ENCODE assay signal across 32 cellular contexts in genomic region chr15:70358871-70359647, GRCh38.
DNase-seq lines count a peak whose midpoint lies in the region; ATAC-seq and TF ChIP-seq lines count a peak whose summit lies in the region.
"Had no signal": no experiment of that assay in that cellular context is flagged by ENCODE, and none has a peak within 500 bp of the region (broad histone marks: within the 10 kb centered on the region; RNA-seq: fewer than 3 reads in every experiment).

No MANE protein-coding gene starts in this region.

- no peak for ATAC-seq in heart right ventricle
- no peak for ATAC-seq in aorta (ENCODE audit: low FRiP score)
- ATAC-seq: effector memory CD8-positive, alpha-beta T cell; PC-3; T-helper 17 cell had no signal

- H2BK15ac ChIP-seq in mesenchymal stem cell (ENCODE audit: low read depth, poor library complexity, severe bottlenecking) = peak overlapping the region; percentile 8

- no peak overlapping the region for H4K8ac ChIP-seq in mesenchymal stem cell (ENCODE audit: low read length)

- intact Hi-C loops in cardiac septum (cut with DNase I) = loop anchor here (10.0 kb wide), 1 partner anchor 784 kb away; no protein-coding TSS in a partner anchor
- intact Hi-C loops in heart right ventricle (cut with DNase I) = loop anchor here in 1 of 10 donors (10.0 kb wide), 1 partner anchor 624 kb away; no protein-coding TSS in a partner anchor
- intact Hi-C loops in aorta (cut with DNase I) = no loop called here

- no peak overlapping the region for H3K4me2 ChIP-seq in mesenchymal stem cell (ENCODE audit: low read length, poor library complexity, severe bottlenecking)
- H3K4me2 ChIP-seq: SK-N-SH had no signal

- H3K4ac ChIP-seq in mesenchymal stem cell (ENCODE audit: low read depth in 1 of 2, low read length in 2 of 2) = no peak overlapping the region

- H2AFZ ChIP-seq in mesenchymal stem cell (ENCODE audit: low read depth, low read length) = no peak overlapping the region

- no peak overlapping the region for H3K4me3 ChIP-seq in heart right ventricle
- H3K4me3 ChIP-seq in mesenchymal stem cell (ENCODE audit: insufficient read depth in 1 of 2, low read depth in 1 of 2, low read length in 2 of 2) = no peak overlapping the region
- H3K4me3 ChIP-seq in aorta (ENCODE audit: low read length in 2 of 2) = no peak overlapping the region
- H3K4me3 ChIP-seq: ascending aorta; BLaER1 treated with 17β-estradiol and CSF1 and Interleukin-3, amounts not matched to agents 10 nM and 100 nM; upper lobe of left lung had no signal

- H3K23ac ChIP-seq in mesenchymal stem cell (ENCODE audit: low read length in 2 of 2) = peak overlapping the region in 1 of 2 experiments; percentile 23

- no peak for TF ChIP-seq CTCF in heart right ventricle (IDR thresholded peaks at IDR 0.05)

- no peak overlapping the region for H2BK5ac ChIP-seq in mesenchymal stem cell (ENCODE audit: low read depth, low read length, poor library complexity, severe bottlenecking)

- 96 to 97% methylated on average over 14 of the region's 14 CpGs for WGBS in heart right ventricle, 2 donors
- 90% methylated on average over 14 of the region's 14 CpGs for WGBS in mesenchymal stem cell
- 97% methylated on average over 14 of the region's 14 CpGs for WGBS in aorta, 2 donors

- no peak overlapping the region for H3K9ac ChIP-seq in mesenchymal stem cell (ENCODE audit: low read length)
- H3K9ac ChIP-seq: BLaER1 treated with 17β-estradiol and CSF1 and Interleukin-3, amounts not matched to agents 10 nM and 100 nM; SK-N-SH had no signal

- no peak overlapping the region for H2BK12ac ChIP-seq in mesenchymal stem cell (ENCODE audit: low read length in 2 of 2)

- H3K27ac ChIP-seq in heart right ventricle = no peak overlapping the region
- H3K27ac ChIP-seq in mesenchymal stem cell (ENCODE audit: low read length, poor library complexity, severe bottlenecking) = no peak overlapping the region
- H3K27ac ChIP-seq in aorta (ENCODE audit: low read depth in 1 of 2, low read length in 2 of 2) = no peak overlapping the region
- H3K27ac ChIP-seq: 22Rv1, ascending aorta, upper lobe of left lung had no signal

- H3K27me3 ChIP-seq in heart right ventricle (peaks cover 0 to 48% (median 16%) of the 10 kb centered on the region in 7 donors), mesenchymal stem cell (ENCODE audit: control insufficient read depth in 1 of 2, insufficient read depth in 1 of 2, low read length in 2 of 2) (peaks cover 40 to 45% of the 10 kb centered on the region in 2 experiments), aorta (ENCODE audit: control insufficient read depth in 1 of 2, insufficient read depth in 2 of 2, low read length in 1 of 2) (no peaks in the 10 kb centered on the region)
- H3K27me3 ChIP-seq: ascending aorta; BLaER1 treated with 17β-estradiol and CSF1 and Interleukin-3, amounts not matched to agents 10 nM and 100 nM; upper lobe of left lung had no signal

- H3K18ac ChIP-seq in mesenchymal stem cell (ENCODE audit: low read depth in 1 of 2, low read length in 2 of 2) = no peak overlapping the region

- no peak overlapping the region for H4K91ac ChIP-seq in mesenchymal stem cell (ENCODE audit: low read length)

- H3K14ac ChIP-seq in mesenchymal stem cell (ENCODE audit: low read length in 2 of 2) = no peak overlapping the region

- no peaks in the 10 kb centered on the region for H3K79me1 ChIP-seq in mesenchymal stem cell (replicated peaks; ENCODE audit: low read length, poor library complexity, severe bottlenecking)

- H3K9me3 ChIP-seq in heart right ventricle (no peaks in the 10 kb centered on the region), mesenchymal stem cell (ENCODE audit: control insufficient read depth, low read length) (no peaks in the 10 kb centered on the region), aorta (ENCODE audit: control insufficient read depth, low read length) (no peaks in the 10 kb centered on the region)
- H3K9me3 ChIP-seq: ascending aorta; BLaER1 treated with 17β-estradiol and CSF1 and Interleukin-3, amounts not matched to agents 10 nM and 100 nM; Caco-2; SK-N-SH; upper lobe of left lung had no signal

- H3K36me3 ChIP-seq in heart right ventricle (no peaks in the 10 kb centered on the region), mesenchymal stem cell (ENCODE audit: control insufficient read depth in 1 of 2, insufficient read depth in 2 of 2, low read depth in 1 of 2, low read length in 2 of 2) (no peaks in the 10 kb centered on the region), aorta (ENCODE audit: control insufficient read depth in 1 of 2, insufficient read depth in 2 of 2, low read length in 1 of 2) (no peaks in the 10 kb centered on the region)
- H3K36me3 ChIP-seq: ascending aorta; BLaER1 treated with 17β-estradiol and CSF1 and Interleukin-3, amounts not matched to agents 10 nM and 100 nM; upper lobe of left lung had no signal

- H2AK5ac ChIP-seq in mesenchymal stem cell (ENCODE audit: low read length, severe bottlenecking) = no peak overlapping the region

- no peaks in the 10 kb centered on the region for H3K4me1 ChIP-seq in heart right ventricle
- peaks cover 3% of the 10 kb centered on the region for H3K4me1 ChIP-seq in mesenchymal stem cell (ENCODE audit: control insufficient read depth, insufficient read depth, low read depth, low read length)
- no peaks in the 10 kb centered on the region for H3K4me1 ChIP-seq in aorta (ENCODE audit: control insufficient read depth in 1 of 2, insufficient read depth in 2 of 2, low read length in 2 of 2)
- H3K4me1 ChIP-seq: ascending aorta, upper lobe of left lung had no signal

- DNase-seq in NCI-H1092 treated with DMSO at 0.1 percent for 48 hours (lab: John Stamatoyannopoulos, UW) (peak; percentile 10), NCI-H1092 (lab: John Stamatoyannopoulos, UW) (no peak), cardiac septum (ENCODE audit: low spot score) (peak; percentile 51), heart right ventricle (no peak), mesenchymal stem cell (no peak), aorta (peak; percentile 21 to 51), globus pallidus (ENCODE audit: low spot score) (no peak), SW 1271 (lab: John Stamatoyannopoulos, UW) (no peak)
- DNase-seq: activated CD4-positive, alpha-beta T cell treated with anti-CD3 and anti-CD28 coated beads, Interleukin-2, amount 50 U/mL, for 48 hours; activated CD4-positive, CD25-positive, alpha-beta regulatory T cell treated with anti-CD3 and anti-CD28 coated beads, Interleukin-2, amount 50 U/mL, for 72 hours; activated CD8-positive, alpha-beta memory T cell treated with anti-CD3 and anti-CD28 coated beads, Interleukin-2, amount 50 U/mL, for 4 hours; activated naive CD8-positive, alpha-beta T cell treated with anti-CD3 and anti-CD28 coated beads, Interleukin-2, amount 10 ng/mL, durations not matched to agents 7 days and 5 days; Caco-2; cortex of kidney; DMS53; effector memory CD8-positive, alpha-beta T cell; erythroblast; H9; midbrain; naive B cell; NCI-H2029 treated with DMSO at 0.1 percent for 48 hours; NCI-H510A; occipital lobe; PC-3; SK-N-SH; stimulated activated CD4-positive, alpha-beta T cell treated with anti-CD3 and anti-CD28 coated beads, Interleukin-15, amount 100 ng/mL, for 24 hours; stimulated activated naive CD4-positive, alpha-beta T cell; T-helper 17 cell; upper lobe of left lung had no signal

- H2BK120ac ChIP-seq in mesenchymal stem cell (ENCODE audit: low read depth, low read length) = no peak overlapping the region

Comparison
In these comparisons a context has a peak if more than half of its experiments do, and no peak if none do; other contexts are left out.
1. DNase-seq: peak in NCI-H1092 treated with DMSO at 0.1 percent for 48 hours (single experiment), cardiac septum (single experiment) and aorta (2 of 2); none in NCI-H1092 (single experiment), heart right ventricle (0 of 2), mesenchymal stem cell (single experiment), globus pallidus (single experiment) and SW 1271 (0 of 2).